8 cellular contexts compared by ENCODE assay signal in genomic region chr1:54407957-54408700, GRCh38. TPM values are rescaled to one million over a fixed set of nuclear protein-coding genes. Genes with fewer than 3 reads are reported as not detected.
DNase-seq lines count a peak whose midpoint lies in the region; ATAC-seq, FAIRE-seq and TF ChIP-seq lines count a peak whose summit lies in the region.

No MANE protein-coding gene starts in this region.

- no peaks in the 10 kb centered on the region for H3K36me3 ChIP-seq in RWPE2 (ENCODE audit: low read depth)
- peaks cover under 1 to 11% (median under 1%) of the 10 kb centered on the region in 4 experiments; a peak in 4 of 8 replicates for H3K36me3 ChIP-seq in H1 (ENCODE audit: control insufficient read depth in 2 of 4, insufficient read depth in 4 of 4, low read length in 3 of 4)

- no peak overlapping the region; the same call in 1 of the 2 replicates for H2BK15ac ChIP-seq in H1 (ENCODE audit: low read length)

- H3K27me3 ChIP-seq in RWPE2 (ENCODE audit: insufficient read depth, poor library complexity, severe bottlenecking) (no peaks in the 10 kb centered on the region), H1 (replicated peaks in 1 of 4; ENCODE audit: control insufficient read depth in 3 of 4, extremely low read depth in 1 of 4, insufficient read depth in 3 of 4, low read length in 3 of 4) (no peaks in the 10 kb centered on the region)

- peak overlapping the region; percentile 81 for H3K27ac Mint-ChIP-seq in activated CD8-positive, alpha-beta memory T cell treated with anti-CD3 and anti-CD28 coated beads, Interleukin-2, amount 10 ng/mL, durations not matched to agents 7 days and 5 days
- peak overlapping the region; percentile 84 to 91 for H3K27ac Mint-ChIP-seq in natural killer cell treated with Interleukin-12 subunit alpha and Interleukin-12 subunit beta and Interleukin-15 and Interleukin-18, amount 100 ng/mL, for 72 hours

- H3K79me2 ChIP-seq in H1 (ENCODE audit: control insufficient read depth in 1 of 2, insufficient read depth in 2 of 2, low read length in 2 of 2), result peaks cover 2 to 24% of the 10 kb centered on the region in 2 experiments; a peak in 3 of 4 replicates

- no peak for TF ChIP-seq EP300 in H1 (IDR thresholded peaks at IDR 0.05; ENCODE audit: borderline replicate concordance in 1 of 2, low read depth in 2 of 2, low read length in 2 of 2)

- TF ChIP-seq POLR2A in H1 (IDR thresholded peaks at IDR 0.05; ENCODE audit: control extremely low read depth in 1 of 2, low read depth in 2 of 2, low read length in 2 of 2), result no peak

- H4K91ac ChIP-seq in H1 (replicated peaks; ENCODE audit: insufficient read length, low read length), result peak overlapping the region; percentile 96

- H3K14ac ChIP-seq in H1 (ENCODE audit: insufficient read length), result no peak overlapping the region

- TF ChIP-seq CTCF in RWPE2 (IDR thresholded peaks at IDR 0.05; ENCODE audit: poor library complexity, severe bottlenecking), result no peak
- no peak for TF ChIP-seq CTCF in H1 (IDR thresholded peaks at IDR 0.05; ENCODE audit: control extremely low read depth in 1 of 3, insufficient read depth in 1 of 3, low read depth in 1 of 3, low read length in 3 of 3)

- CTCF ChIA-PET in activated CD8-positive, alpha-beta memory T cell treated with anti-CD3 and anti-CD28 coated beads, Interleukin-2, amount 10 ng/mL, durations not matched to agents 7 days and 5 days (lab: Charles Lee), result interaction anchor here (0.9 to 2.3 kb wide), 5 partner anchors 61 to 91 kb away, joined by 3 to 45 read pairs (median 7); no protein-coding TSS in a partner anchor
- CTCF ChIA-PET in H1 (lab: Charles Lee; ENCODE audit: partially characterized antibody), result interaction anchor here (0.7 to 1.6 kb wide), 8 partner anchors 31 to 135 kb away, joined by 3 to 18 read pairs (median 3); no protein-coding TSS in a partner anchor

- H2BK20ac ChIP-seq in H1 (ENCODE audit: low read length), result peak overlapping the region; percentile 97

- H3K4me3 ChIP-seq in RWPE2 (ENCODE audit: severe bottlenecking) (no peak overlapping the region), H1 (ENCODE audit: extremely low read depth in 1 of 4, insufficient read depth in 2 of 4, low read depth in 3 of 4, low read length in 4 of 4) (peak overlapping the region in 2 of 4 experiments; percentile 75 to 81; a peak in 5 of 8 replicates)

- H4K20me1 ChIP-seq in H1 (replicated peaks in 1 of 2; ENCODE audit: control insufficient read depth in 1 of 2, insufficient read depth in 2 of 2, low read length in 2 of 2), result peaks cover 9 to 11% of the 10 kb centered on the region in 2 experiments

- H3K9me3 Mint-ChIP-seq in activated CD8-positive, alpha-beta memory T cell treated with anti-CD3 and anti-CD28 coated beads, Interleukin-2, amount 10 ng/mL, durations not matched to agents 7 days and 5 days (ENCODE audit: low read depth), result no peaks in the 10 kb centered on the region
- no peaks in the 10 kb centered on the region for H3K9me3 Mint-ChIP-seq in natural killer cell treated with Interleukin-12 subunit alpha and Interleukin-12 subunit beta and Interleukin-15 and Interleukin-18, amount 100 ng/mL, for 72 hours

- no peak overlapping the region for H3K56ac ChIP-seq in H1 (replicated peaks; ENCODE audit: insufficient read length, low read depth, low read length)

- peak overlapping the region; percentile 47 for H2AK5ac ChIP-seq in H1 (ENCODE audit: low read depth, low read length)

- peak overlapping the region; percentile 94 for H2BK120ac ChIP-seq in H1 (replicated peaks; ENCODE audit: low read depth, low read length)

- H4K5ac ChIP-seq in H1 (ENCODE audit: insufficient read length, low read depth, low read length), result peak overlapping the region; percentile 71

- H3K4ac ChIP-seq in H1 (replicated peaks; ENCODE audit: insufficient read length, low read depth, low read length), result no peak overlapping the region

- H3K36me3 Mint-ChIP-seq in activated CD8-positive, alpha-beta memory T cell treated with anti-CD3 and anti-CD28 coated beads, Interleukin-2, amount 10 ng/mL, durations not matched to agents 7 days and 5 days, result peaks cover 12% of the 10 kb centered on the region
- peaks cover 6% of the 10 kb centered on the region for H3K36me3 Mint-ChIP-seq in natural killer cell treated with Interleukin-12 subunit alpha and Interleukin-12 subunit beta and Interleukin-15 and Interleukin-18, amount 100 ng/mL, for 72 hours

- H3K27ac ChIP-seq in RWPE2 (ENCODE audit: poor library complexity, severe bottlenecking) (peak overlapping the region; percentile 72), H1 (ENCODE audit: low read depth, low read length) (peak overlapping the region; percentile 78)

- H2AFZ ChIP-seq in H1 (ENCODE audit: low read length), result no peak overlapping the region

- peaks cover 49% of the 10 kb centered on the region for H3K4me1 Mint-ChIP-seq in activated CD8-positive, alpha-beta memory T cell treated with anti-CD3 and anti-CD28 coated beads, Interleukin-2, amount 10 ng/mL, durations not matched to agents 7 days and 5 days
- peaks cover 47 to 50% of the 10 kb centered on the region in 2 donors for H3K4me1 Mint-ChIP-seq in natural killer cell treated with Interleukin-12 subunit alpha and Interleukin-12 subunit beta and Interleukin-15 and Interleukin-18, amount 100 ng/mL, for 72 hours (ENCODE audit: low read depth in 2 of 2)

- peaks cover 21% of the 10 kb centered on the region for H3K4me1 ChIP-seq in RWPE2 (ENCODE audit: insufficient read depth, poor library complexity, severe bottlenecking)
- H3K4me1 ChIP-seq in H1 (replicated peaks in 1 of 4; ENCODE audit: control insufficient read depth in 3 of 4, insufficient read depth in 4 of 4, low read length in 3 of 4), result peaks cover 11 to 35% (median 20%) of the 10 kb centered on the region in 4 experiments

- ATAC-seq in activated CD8-positive, alpha-beta memory T cell treated with anti-CD3 and anti-CD28 coated beads, Interleukin-2, amount 10 ng/mL, durations not matched to agents 7 days and 5 days, result no peak
- ATAC-seq in RWPE2 (ENCODE audit: low read depth) (peak; percentile 70), GM21526 (IDR thresholded peaks at IDR 0.05; ENCODE audit: low FRiP score, unreplicated experiment) (no peak), HG02840 (IDR thresholded peaks at IDR 0.05; ENCODE audit: low FRiP score, unreplicated experiment) (no peak)
- no peak for ATAC-seq in natural killer cell treated with Interleukin-12 subunit alpha and Interleukin-12 subunit beta and Interleukin-15 and Interleukin-18, amount 100 ng/mL, for 72 hours

- POLR2A ChIA-PET in H1 (lab: Charles Lee; ENCODE audit: partially characterized antibody), result interaction anchor here (0.8 to 5.8 kb wide), 30 partner anchors 8 to 285 kb away, joined by 3 to 216 read pairs (median 5); no protein-coding TSS in a partner anchor

- H3K4me3 Mint-ChIP-seq in activated CD8-positive, alpha-beta memory T cell treated with anti-CD3 and anti-CD28 coated beads, Interleukin-2, amount 10 ng/mL, durations not matched to agents 7 days and 5 days, result peak overlapping the region; percentile 89
- peak overlapping the region; percentile 93 for H3K4me3 Mint-ChIP-seq in natural killer cell treated with Interleukin-12 subunit alpha and Interleukin-12 subunit beta and Interleukin-15 and Interleukin-18, amount 100 ng/mL, for 72 hours

- H3K9me3 ChIP-seq in RWPE2 (ENCODE audit: severe bottlenecking), result no peaks in the 10 kb centered on the region
- no peaks in the 10 kb centered on the region for H3K9me3 ChIP-seq in H1 (ENCODE audit: insufficient read depth in 2 of 2, low read depth in 1 of 2, low read length in 1 of 2)

- H3K18ac ChIP-seq in H1 (ENCODE audit: extremely low read depth, low read length), result peak overlapping the region; percentile 88

- DNase-seq in activated CD8-positive, alpha-beta memory T cell treated with anti-CD3 and anti-CD28 coated beads, Interleukin-2, amount 10 ng/mL, durations not matched to agents 7 days and 5 days, result no peak
- DNase-seq in activated CD8-positive, alpha-beta memory T cell treated with anti-CD3 and anti-CD28 coated beads, Interleukin-2, amount 50 U/mL, for 48 hours, result no peak
- DNase-seq in RWPE2 (ENCODE audit: low spot score) (no peak), H1 (ENCODE audit: low read depth in 1 of 2, low spot score in 2 of 2) (no peak)
- DNase-seq in natural killer cell treated with Interleukin-12 subunit alpha and Interleukin-12 subunit beta and Interleukin-15 and Interleukin-18, amount 100 ng/mL, for 72 hours (ENCODE audit: low spot score), result no peak
- no peak for DNase-seq in activated CD4-positive, alpha-beta T cell treated with anti-CD3 and anti-CD28 coated beads, Interleukin-2, amount 50 U/mL, for 48 hours

- H3K79me1 ChIP-seq in H1 (ENCODE audit: low read depth, low read length), result peaks cover under 1% of the 10 kb centered on the region; the same call in 1 of the 2 replicates

- H3K4me2 ChIP-seq in H1 (ENCODE audit: insufficient read depth in 1 of 2, low read depth in 2 of 2, low read length in 2 of 2), result peak overlapping the region; percentile 57 to 98

- H3K9ac ChIP-seq in H1 (replicated peaks in 1 of 4; ENCODE audit: extremely low read depth in 1 of 4, low read depth in 3 of 4, low read length in 3 of 4), result peak overlapping the region in 3 of 4 experiments; percentile 26 to 65 (median 58); a peak in 6 of 7 replicates

- WGBS in H1 (ENCODE audit: extremely low coverage in 1 of 2, insufficient coverage in 1 of 2, insufficient read length in 1 of 2, insufficient replicate concordance in 2 of 2, low coverage in 1 of 2, low lambda C conversion rate in 2 of 2, missing lambda C conversion rate in 1 of 2), 2 experiments, result 32% methylated on average over 10 of the region's 10 CpGs; no CpG with 5 or more reads in 1 of the 2 experiments

- no peak for FAIRE-seq in H1 (lab: Jason Lieb, UNC)

- H3K27me3 Mint-ChIP-seq in activated CD8-positive, alpha-beta memory T cell treated with anti-CD3 and anti-CD28 coated beads, Interleukin-2, amount 10 ng/mL, durations not matched to agents 7 days and 5 days, result no peaks in the 10 kb centered on the region
- H3K27me3 Mint-ChIP-seq in natural killer cell treated with Interleukin-12 subunit alpha and Interleukin-12 subunit beta and Interleukin-15 and Interleukin-18, amount 100 ng/mL, for 72 hours, result no peaks in the 10 kb centered on the region

- H4K8ac ChIP-seq in H1 (ENCODE audit: extremely low read depth, insufficient read depth, low read length), result peak overlapping the region; percentile 47; the same call in 1 of the 2 replicates

- H3K23ac ChIP-seq in H1 (ENCODE audit: insufficient read length), result no peak overlapping the region

- peak overlapping the region; percentile 98; the same call in 1 of the 2 replicates for H2BK5ac ChIP-seq in H1 (ENCODE audit: low read depth, low read length)

- peak overlapping the region; percentile 99 for H2BK12ac ChIP-seq in H1 (ENCODE audit: low read depth, low read length)

- peaks cover 11% of the 10 kb centered on the region for H3K23me2 ChIP-seq in H1 (ENCODE audit: low read depth, low read length)

- TF ChIP-seq RAD21 in H1 (IDR thresholded peaks at IDR 0.05 in 1 of 2, conservative IDR thresholded peaks at IDR 0.05 in 1 of 2; ENCODE audit: low read depth in 2 of 2, low read length in 2 of 2), result no peak

RNA-seq across cellular contexts. Expression of gene SSBP3, which starts 1.9 kb away (rescaled TPM):
- total RNA-seq in activated CD8-positive, alpha-beta memory T cell treated with anti-CD3 and anti-CD28 coated beads, Interleukin-2, amount 10 ng/mL, durations not matched to agents 7 days and 5 days, result 100 to 1,000 TPM in 1 of 2 experiments, 10 to 100 TPM in 1; 88.7 to 116 TPM
- total RNA-seq in H1 (2021; fragmentation: NEBNext Ultra II Directional; extraction: Animal tissue kit (Norgen Biotek cat#: 25700)), result 133 and 134 TPM in 2 replicates
- polyA plus RNA-seq in H1 (2011; rRNA removed), result 99.7 and 126 TPM in 2 replicates
- 76.0 TPM for polyA plus RNA-seq in H1 (2011; cell fraction: cytosol; rRNA removed)
- 114 TPM for polyA plus RNA-seq in H1 (2011; cell fraction: nucleus; rRNA removed)
- polyA plus RNA-seq in H1 (2012, experiment 1 of 2), result 108 to 113 TPM (median 112 TPM) in 4 replicates
- polyA plus RNA-seq in H1 (2012, experiment 2 of 2), result 86.8 TPM
- 131 TPM for polyA plus RNA-seq in H1 (2013, experiment 1 of 2)
- 128 TPM for polyA plus RNA-seq in H1 (2013, experiment 2 of 2)
- polyA minus RNA-seq in H1 (2011; rRNA and poly(A)+ RNA removed), result 35.3 and 44.7 TPM in 2 replicates
- 39.1 TPM for polyA minus RNA-seq in H1 (2011; cell fraction: cytosol; rRNA and poly(A)+ RNA removed)
- polyA minus RNA-seq in H1 (2011; cell fraction: nucleus; rRNA and poly(A)+ RNA removed), result 26.8 TPM
- 10 to 100 TPM; 59.0 to 92.1 TPM for total RNA-seq in natural killer cell treated with Interleukin-12 subunit alpha and Interleukin-12 subunit beta and Interleukin-15 and Interleukin-18, amount 100 ng/mL, for 72 hours
